Comparison of ENCODE assay signal across 10 cellular contexts in the genomic region with DNA sequence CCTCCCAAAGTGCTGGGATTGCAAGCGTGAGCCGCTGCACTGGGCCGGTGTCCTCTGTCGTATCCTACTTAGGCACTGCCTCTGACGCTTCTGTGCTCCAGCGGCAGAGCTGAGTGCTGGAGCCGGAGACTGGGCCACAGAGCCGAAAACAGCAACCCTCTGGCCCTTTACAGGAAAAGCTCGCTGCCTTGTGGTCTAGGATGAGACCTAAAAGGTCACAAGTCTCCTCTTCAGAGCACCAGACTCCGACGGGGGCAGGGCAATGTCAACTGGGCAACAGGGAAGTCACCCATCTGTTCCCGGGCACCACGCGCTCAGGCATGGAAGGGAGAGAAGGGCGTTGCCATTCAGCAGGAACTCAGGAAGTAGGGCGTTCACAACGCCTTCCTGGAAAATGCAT.
DNase-seq lines count a peak whose midpoint lies in the region; FAIRE-seq and TF ChIP-seq lines count a peak whose summit lies in the region.
"Had no signal": no experiment of that assay in that cellular context is flagged by ENCODE, and none has a peak within 500 bp of the region (broad histone marks: within the 10 kb centered on the region; RNA-seq: fewer than 3 reads in every experiment).

No MANE protein-coding gene starts in this region.

- TF ChIP-seq CTCF in chondrocyte (IDR thresholded peaks at IDR 0.05) (no peak), tibial nerve (IDR thresholded peaks at IDR 0.05) (no peak)

- no peak overlapping the region for H3K4me3 ChIP-seq in tibial nerve

- H3K9me3 Mint-ChIP-seq in activated CD4-positive, alpha-beta T cell treated with anti-CD3 and anti-CD28 coated beads, Interleukin-2, amount 10 ng/mL, durations not matched to agents 7 days and 5 days = peaks cover 4% of the 10 kb centered on the region
- H3K9me3 Mint-ChIP-seq in chondrocyte (ENCODE audit: low read depth) = peaks cover 5% of the 10 kb centered on the region

- no peak for DNase-seq in activated CD4-positive, alpha-beta T cell treated with anti-CD3 and anti-CD28 coated beads, Interleukin-2, amount 10 ng/mL, durations not matched to agents 7 days and 5 days
- DNase-seq in activated CD4-positive, alpha-beta T cell treated with anti-CD3 and anti-CD28 coated beads, Interleukin-2, amount 50 U/mL, for 48 hours = no peak
- DNase-seq in chondrocyte (ENCODE audit: low spot score) (peak; percentile 68), medulla oblongata (ENCODE audit: extremely low spot score) (peak; percentile 70), tibial nerve (ENCODE audit: low spot score in 2 of 2) (peak in 1 of 2 donors; percentile 61), GM12891 (ENCODE audit: insufficient read length, low spot score) (no peak), NAMALWA (ENCODE audit: low spot score) (no peak), RKO (ENCODE audit: low spot score) (no peak)
- DNase-seq: activated CD4-positive, alpha-beta T cell treated with anti-CD3 and anti-CD28 coated beads for 1 hour; stimulated activated CD4-positive, alpha-beta T cell treated with anti-CD3 and anti-CD28 coated beads, Interleukin-2, amount 100 ng/mL, for 24 hours had no signal

- POLR2A ChIA-PET in activated CD4-positive, alpha-beta T cell treated with anti-CD3 and anti-CD28 coated beads, Interleukin-2, amount 10 ng/mL, durations not matched to agents 7 days and 5 days (lab: Charles Lee) = no interaction called here

- FAIRE-seq in GM12891 (lab: Jason Lieb, UNC) = no peak

- H3K36me3 ChIP-seq in tibial nerve = no peaks in the 10 kb centered on the region

- TF ChIP-seq EP300 in tibial nerve (IDR thresholded peaks at IDR 0.05) = peak; percentile 56 to 82

- H3K27ac ChIP-seq in tibial nerve = peak overlapping the region in 2 of 4 donors; percentile 25 to 59

- H3K27ac Mint-ChIP-seq in activated CD4-positive, alpha-beta T cell treated with anti-CD3 and anti-CD28 coated beads, Interleukin-2, amount 10 ng/mL, durations not matched to agents 7 days and 5 days = peak overlapping the region; percentile 10
- no peak overlapping the region for H3K27ac Mint-ChIP-seq in chondrocyte (ENCODE audit: unreplicated experiment)

- no peaks in the 10 kb centered on the region for H3K27me3 Mint-ChIP-seq in activated CD4-positive, alpha-beta T cell treated with anti-CD3 and anti-CD28 coated beads, Interleukin-2, amount 10 ng/mL, durations not matched to agents 7 days and 5 days
- no peaks in the 10 kb centered on the region for H3K27me3 Mint-ChIP-seq in chondrocyte (ENCODE audit: low read depth)

- no peaks in the 10 kb centered on the region for H3K27me3 ChIP-seq in tibial nerve

- CTCF ChIA-PET in activated CD4-positive, alpha-beta T cell treated with anti-CD3 and anti-CD28 coated beads, Interleukin-2, amount 10 ng/mL, durations not matched to agents 7 days and 5 days (lab: Charles Lee) = interaction anchor here (0.6 kb wide), 1 partner anchor 25 kb away, joined by 5 read pairs; no protein-coding TSS in a partner anchor

- H3K4me3 Mint-ChIP-seq in activated CD4-positive, alpha-beta T cell treated with anti-CD3 and anti-CD28 coated beads, Interleukin-2, amount 10 ng/mL, durations not matched to agents 7 days and 5 days = no peak overlapping the region
- no peak overlapping the region for H3K4me3 Mint-ChIP-seq in chondrocyte (ENCODE audit: unreplicated experiment)

- no peak for TF ChIP-seq POLR2A in tibial nerve (IDR thresholded peaks at IDR 0.05)
- TF ChIP-seq POLR2A in GM12891 (IDR thresholded peaks at IDR 0.05; ENCODE audit: low read depth, low read length) = no peak

- peaks cover 0 to 8% (median 0%) of the 10 kb centered on the region in 4 donors for H3K4me1 ChIP-seq in tibial nerve

- H3K9me3 ChIP-seq in tibial nerve = no peaks in the 10 kb centered on the region

- WGBS in tibial nerve, 2 donors = 61 to 68% methylated on average over 12 to 17 of the region's 17 CpGs

- H3K4me1 Mint-ChIP-seq in activated CD4-positive, alpha-beta T cell treated with anti-CD3 and anti-CD28 coated beads, Interleukin-2, amount 10 ng/mL, durations not matched to agents 7 days and 5 days = peaks cover 32% of the 10 kb centered on the region
- H3K4me1 Mint-ChIP-seq in chondrocyte (ENCODE audit: low read depth) = peaks cover under 1% of the 10 kb centered on the region

- peaks cover 3% of the 10 kb centered on the region for H3K36me3 Mint-ChIP-seq in activated CD4-positive, alpha-beta T cell treated with anti-CD3 and anti-CD28 coated beads, Interleukin-2, amount 10 ng/mL, durations not matched to agents 7 days and 5 days (ENCODE audit: low read depth)
- no peaks in the 10 kb centered on the region for H3K36me3 Mint-ChIP-seq in chondrocyte (ENCODE audit: low read depth)

TF ChIP-seq in GM12891, 5 proteins besides CTCF, POLR2A, EP300 and RAD21:
- TF ChIP-seq TAF1 (IDR thresholded peaks at IDR 0.05; ENCODE audit: low read depth, low read length) = no peak
- TF ChIP-seq SPI1 (IDR thresholded peaks at IDR 0.05; ENCODE audit: low read depth, low read length) = no peak
- no peak for TF ChIP-seq POU2F2 (IDR thresholded peaks at IDR 0.05; ENCODE audit: low read depth, low read length)
- no peak for TF ChIP-seq POLR2AphosphoS5 (IDR thresholded peaks at IDR 0.05; ENCODE audit: low read depth, low read length)
- TF ChIP-seq PAX5 (IDR thresholded peaks at IDR 0.05; ENCODE audit: insufficient read depth, low read length, severe bottlenecking) = no peak

Comparison
In these comparisons a context has a peak if more than half of its experiments do, and no peak if none do; other contexts are left out.
1. DNase-seq: peak in chondrocyte (single experiment) and medulla oblongata (single experiment); none in activated CD4-positive, alpha-beta T cell treated with anti-CD3 and anti-CD28 coated beads, Interleukin-2, amount 10 ng/mL, durations not matched to agents 7 days and 5 days (single experiment), activated CD4-positive, alpha-beta T cell treated with anti-CD3 and anti-CD28 coated beads, Interleukin-2, amount 50 U/mL, for 48 hours (0 of 2), GM12891 (single experiment), NAMALWA (single experiment) and RKO (single experiment).